Comparison of ENCODE assay signal across 8 cellular contexts in genomic region chr4:30717208-30718020, GRCh38. TPM values are rescaled to one million over a fixed set of nuclear protein-coding genes. Genes with fewer than 3 reads are reported as not detected.
DNase-seq lines count a peak whose midpoint lies in the region; ATAC-seq and TF ChIP-seq lines count a peak whose summit lies in the region.

No MANE protein-coding gene starts in this region.

- DNase-seq in AG04450 (ENCODE audit: low read depth, low spot score) (no peak), GM13976 (ENCODE audit: low spot score) (peak; percentile 55), NCI-H2196 treated with DMSO at 0.1 percent for 48 hours (lab: John Stamatoyannopoulos, UW; ENCODE audit: unreplicated experiment) (peak; percentile 33), astrocyte of the hippocampus (ENCODE audit: low read depth, low spot score) (peak; percentile 74), hippocampal formation (lab: John Stamatoyannopoulos, UW) (peak; percentile 45 to 50), psoas muscle (peak; percentile 18 to 52)

- ATAC-seq in psoas muscle (peak in 1 of 4 donors; percentile 23), GM18907 (IDR thresholded peaks at IDR 0.05; ENCODE audit: unreplicated experiment) (no peak), HG02588 (IDR thresholded peaks at IDR 0.05; ENCODE audit: unreplicated experiment) (no peak)

- intact Hi-C loops in psoas muscle (cut with DNase I) = no loop called here

- CTCF ChIA-PET in AG04450 (lab: Charles Lee) = interaction anchor here (1.4 kb wide), 1 partner anchor 13 kb away, joined by 3 read pairs; no protein-coding TSS in a partner anchor

- H3K4me1 ChIP-seq in psoas muscle = peaks cover 3% of the 10 kb centered on the region

- WGBS in psoas muscle, 3 donors = 0 to 1% (median 0%) methylated on average over 53 to 55 of the region's 55 CpGs

- H3K27ac ChIP-seq in AG04450 (ENCODE audit: low read depth, low read length) = peak overlapping the region; percentile 31
- H3K27ac ChIP-seq in psoas muscle = no peak overlapping the region

- in situ Hi-C loops in GM13976 (cut with MboI; ENCODE audit: low sequenced_read_pairs, unreplicated experiment) = no loop called here

- TF ChIP-seq CTCF in AG04450 (IDR thresholded peaks at IDR 0.05; ENCODE audit: low read depth, low read length) (no peak), GM13976 (IDR thresholded peaks at IDR 0.05; ENCODE audit: borderline replicate concordance, control extremely low read depth, extremely low read depth, insufficient read depth, missing control alignments) (no peak), psoas muscle (IDR thresholded peaks at IDR 0.05) (no peak)

- H3K27me3 ChIP-seq in AG04450 (ENCODE audit: control insufficient read depth, insufficient read depth, low read length) = no peaks in the 10 kb centered on the region
- peaks cover 0 to 62% (median 10%) of the 10 kb centered on the region in 3 donors for H3K27me3 ChIP-seq in psoas muscle (ENCODE audit: insufficient read depth in 3 of 3, low read length in 2 of 3)

- no peaks in the 10 kb centered on the region; the same call in 1 of the 2 replicates for H3K9me3 ChIP-seq in AG04450 (ENCODE audit: control insufficient read depth, insufficient read depth, low read length)
- no peaks in the 10 kb centered on the region for H3K9me3 ChIP-seq in psoas muscle

- H3K4me3 ChIP-seq in AG04450 (ENCODE audit: low read depth, low read length) (peak overlapping the region; percentile 87), psoas muscle (peak overlapping the region; percentile 60)

- H3K36me3 ChIP-seq in psoas muscle (ENCODE audit: insufficient read depth in 1 of 2, low read depth in 1 of 2) = no peaks in the 10 kb centered on the region

- POLR2A ChIA-PET in AG04450 (lab: Yijun Ruan, JAX) = interaction anchor here (0.8 kb wide), 2 partner anchors 149 to 309 kb away, joined by 3 to 10 read pairs; no protein-coding TSS in a partner anchor

RNA-seq across cellular contexts. Expression of gene PCDH7, which starts 2.8 kb away (rescaled TPM):
- polyA plus RNA-seq in AG04450 (2011; rRNA removed) (18.5 and 20.0 TPM in 2 replicates), psoas muscle (under 1 TPM; 0.04 to 0.19 (median 0.06) TPM)
- 61.6 and 62.8 TPM in 2 replicates for polyA minus RNA-seq in AG04450 (2011; rRNA and poly(A)+ RNA removed)
- total RNA-seq in psoas muscle = 1 to 10 TPM in 1 of 4 donors, under 1 TPM in 3; 0.55 to 1.6 (median 0.63) TPM

Comparison
In these comparisons a context has a peak if more than half of its experiments do, and no peak if none do; other contexts are left out.
1. RNA of gene PCDH7, which starts 2.8 kb away (polyA plus RNA-seq): 18.5 to 20.0 TPM in AG04450; 0.04 to 0.19 TPM in psoas muscle; every median in the first group is over 10 times any median in the second.